8 cellular contexts compared by ENCODE assay signal in genomic region chr10:130127612-130128607, GRCh38. TPM values are rescaled to one million over a fixed set of nuclear protein-coding genes. Genes with fewer than 3 reads are reported as not detected.
A peak's percentile ranks its signal among the peaks of the same experiment; 100 is the strongest.
DNase-seq lines count a peak whose midpoint lies in the region; FAIRE-seq and TF ChIP-seq lines count a peak whose summit lies in the region.

No MANE protein-coding gene starts in this region.

- H3K4me1 ChIP-seq in iPS-20b (ENCODE audit: insufficient read depth, low read length): peaks cover 3% of the 10 kb centered on the region; the same call in 1 of the 2 replicates

- no peaks in the 10 kb centered on the region for H4K20me1 ChIP-seq in SU-DHL-6 (ENCODE audit: low read depth, low read length)

- H3K27me3 ChIP-seq in MG63: no peaks in the 10 kb centered on the region
- no peaks in the 10 kb centered on the region for H3K27me3 ChIP-seq in SU-DHL-6 (ENCODE audit: low read length)
- H3K27me3 ChIP-seq in brain microvascular endothelial cell (replicated peaks): peaks cover 3% of the 10 kb centered on the region
- H3K27me3 ChIP-seq in iPS-20b (ENCODE audit: insufficient read depth, low read length): peaks cover 7% of the 10 kb centered on the region

- no peak overlapping the region for H3K4me2 ChIP-seq in SU-DHL-6 (ENCODE audit: low read depth, low read length, poor library complexity, severe bottlenecking)

- H3K9ac ChIP-seq in SU-DHL-6 (ENCODE audit: low read length): no peak overlapping the region
- H3K9ac ChIP-seq in iPS-20b (ENCODE audit: low read depth, low read length): peak overlapping the region; percentile 23; the same call in 1 of the 2 replicates

- in situ Hi-C loops in brain microvascular endothelial cell (cut with HindIII; ENCODE audit: low pct_ligation_motif_present, low sequenced_read_pairs): no loop called here

- TF ChIP-seq CTCF in GM12872 (IDR thresholded peaks at IDR 0.05; ENCODE audit: insufficient read depth, low read depth, low read length) (peak; percentile 80), SU-DHL-6 (IDR thresholded peaks at IDR 0.05; ENCODE audit: insufficient read depth, low read length, poor library complexity, severe bottlenecking) (peak; percentile 59), brain microvascular endothelial cell (IDR thresholded peaks at IDR 0.05; ENCODE audit: low read depth, low read length, missing control alignments) (peak; percentile 94)

- no peaks in the 10 kb centered on the region for H3F3A ChIP-seq in SU-DHL-6 (ENCODE audit: insufficient read depth)

- H3K36me3 ChIP-seq in MG63: no peaks in the 10 kb centered on the region
- H3K36me3 ChIP-seq in SU-DHL-6 (ENCODE audit: low read length): no peaks in the 10 kb centered on the region
- H3K36me3 ChIP-seq in brain microvascular endothelial cell (replicated peaks): no peaks in the 10 kb centered on the region
- H3K36me3 ChIP-seq in iPS-20b (ENCODE audit: insufficient read depth, low read depth, low read length): no peaks in the 10 kb centered on the region

- POLR2A ChIA-PET in HEK293T (lab: Yijun Ruan, JAX): interaction anchor here (1.3 to 2.9 kb wide), 2 partner anchors 8 to 17 kb away, joined by 6 to 28 read pairs; partner anchors contain the start of genes C10orf143 and GLRX3

- CTCF ChIA-PET in HEK293T (lab: Yijun Ruan, JAX): interaction anchor here (0.6 to 1.1 kb wide), 5 partner anchors 17 to 745 kb away, joined by 3 to 4 read pairs (median 3); partner anchors contain the start of gene C10orf143

- H3K9me3 ChIP-seq in MG63: no peaks in the 10 kb centered on the region
- no peaks in the 10 kb centered on the region for H3K9me3 ChIP-seq in SU-DHL-6 (ENCODE audit: insufficient read depth, low read length)
- H3K9me3 ChIP-seq in iPS-20b (ENCODE audit: insufficient read depth, low read depth, low read length): no peaks in the 10 kb centered on the region

- no peaks in the 10 kb centered on the region for H3K79me2 ChIP-seq in SU-DHL-6 (ENCODE audit: insufficient read depth, low read length)

- peak; percentile 21 for FAIRE-seq in A204.1 (lab: Jason Lieb, UNC)

- H3K27ac ChIP-seq in SU-DHL-6 (ENCODE audit: low read depth, low read length) (no peak overlapping the region), brain microvascular endothelial cell (no peak overlapping the region), iPS-20b (ENCODE audit: low read length) (no peak overlapping the region)

- no peak overlapping the region for H2AFZ ChIP-seq in SU-DHL-6 (ENCODE audit: low read depth, low read length, severe bottlenecking)

- H3K9me2 ChIP-seq in SU-DHL-6 (replicated peaks; ENCODE audit: insufficient read depth, low read length): no peaks in the 10 kb centered on the region

- H3K4me3 ChIP-seq in MG63 (no peak overlapping the region), SU-DHL-6 (ENCODE audit: insufficient read depth, low read length, poor library complexity, severe bottlenecking) (no peak overlapping the region), brain microvascular endothelial cell (ENCODE audit: low read depth, low read length) (no peak overlapping the region), iPS-20b (ENCODE audit: low read length) (no peak overlapping the region)

- DNase-seq in HEK293T (ENCODE audit: extremely low spot score) (peak; percentile 87), MG63 (peak; percentile 62), brain microvascular endothelial cell (peak; percentile 57), smooth muscle cell of the brain vasculature (ENCODE audit: low read depth, low spot score) (peak; percentile 32)

TF ChIP-seq in HEK293T, 16 proteins besides CTCF, POLR2A, EP300 and RAD21:
- TF ChIP-seq ELF4 (IDR thresholded peaks at IDR 0.05): no peak
- peak; percentile 75 for TF ChIP-seq L3MBTL2 (conservative IDR thresholded peaks at IDR 0.05)
TF ChIP-seq in HEK293T: peak in this region for 1.

RNA-seq across cellular contexts. Expression of gene GLRX3, which starts 8.3 kb away (rescaled TPM):
- total RNA-seq in MG63 (2014; rRNA removed; shearing (Covaris generic); ENCODE audit: low replicate concordance): 369 and 2,100 TPM in 2 replicates

RNA-seq across cellular contexts. Expression of gene C10orf143, which starts 17.3 kb away (rescaled TPM):
- 2.8 and 3.6 TPM in 2 replicates for total RNA-seq in MG63 (2014; rRNA removed; shearing (Covaris generic); ENCODE audit: low replicate concordance)

Comparison
In these comparisons a context has a peak if more than half of its experiments do, and no peak if none do; other contexts are left out.
1. DNase-seq: peak in every context shown above with its lines; median percentile 87 in HEK293T; 62 in MG63; 57 in brain microvascular endothelial cell; 32 in smooth muscle cell of the brain vasculature.